8 cellular contexts compared by ENCODE assay signal in genomic region chr2:233209117-233209977, GRCh38. TPM values are rescaled to one million over a fixed set of nuclear protein-coding genes. Genes with fewer than 3 reads are reported as not detected.
A peak's percentile ranks its signal among the peaks of the same experiment; 100 is the strongest.
DNase-seq lines count a peak whose midpoint lies in the region; ATAC-seq, FAIRE-seq and TF ChIP-seq lines count a peak whose summit lies in the region.

No MANE protein-coding gene starts in this region.

- 21 to 75% methylated on average over 3 to 7 of the region's 11 CpGs for WGBS in gastroesophageal sphincter (ENCODE audit: low coverage in 1 of 2), 2 donors

- H3K9me3 ChIP-seq in gastroesophageal sphincter = no peaks in the 10 kb centered on the region

- no peak for FAIRE-seq in bronchial epithelial cell (lab: Jason Lieb, UNC)

- no peak overlapping the region for H3K4me3 ChIP-seq in bronchial epithelial cell (ENCODE audit: low read depth, low read length)
- H3K4me3 ChIP-seq in gastroesophageal sphincter = no peak overlapping the region

- no peak for ATAC-seq in left colon
- ATAC-seq in HG03159 (IDR thresholded peaks at IDR 0.05; ENCODE audit: unreplicated experiment) = no peak
- ATAC-seq in gastroesophageal sphincter = no peak

- peaks cover 7% of the 10 kb centered on the region for H3K36me3 ChIP-seq in bronchial epithelial cell (ENCODE audit: control insufficient read depth, insufficient read depth, low read length)
- H3K36me3 ChIP-seq in gastroesophageal sphincter = peaks cover 0 to 3% of the 10 kb centered on the region in 2 donors

- no peaks in the 10 kb centered on the region for H3K9me3 Mint-ChIP-seq in IgD-negative memory B cell

- TF ChIP-seq POLR2A in gastroesophageal sphincter (IDR thresholded peaks at IDR 0.05) = no peak

- TF ChIP-seq CTCF in bronchial epithelial cell (IDR thresholded peaks at IDR 0.05; ENCODE audit: insufficient read depth, low read length, severe bottlenecking) (no peak), gastroesophageal sphincter (IDR thresholded peaks at IDR 0.05) (no peak)

- intact Hi-C loops in left colon (cut with DNase I, micrococcal nuclease) = no loop called here

- H3K27me3 ChIP-seq in bronchial epithelial cell (ENCODE audit: control insufficient read depth, insufficient read depth, low read length) = peaks cover 3% of the 10 kb centered on the region
- H3K27me3 ChIP-seq in gastroesophageal sphincter = no peaks in the 10 kb centered on the region

- peaks cover 2% of the 10 kb centered on the region for H3K36me3 Mint-ChIP-seq in IgD-negative memory B cell

- TF ChIP-seq EP300 in gastroesophageal sphincter (IDR thresholded peaks at IDR 0.05) = no peak

- peaks cover 0 to 36% (median 19%) of the 10 kb centered on the region in 3 donors for H3K4me1 ChIP-seq in gastroesophageal sphincter

- peak overlapping the region in 1 of 4 donors; percentile 78 for H3K4me3 Mint-ChIP-seq in IgD-negative memory B cell

- DNase-seq in COLO829 (ENCODE audit: low spot score) (peak; percentile 24), bronchial epithelial cell (ENCODE audit: low read depth) (peak; percentile 57), middle frontal gyrus (ENCODE audit: extremely low spot score, low spot score) (peak; percentile 42), left colon (no peak), NOMO-1 treated with DMSO at 0.1 percent for 48 hours (lab: John Stamatoyannopoulos, UW; ENCODE audit: unreplicated experiment) (no peak)

- H3K4me1 Mint-ChIP-seq in IgD-negative memory B cell = peaks cover 4 to 8% (median 4%) of the 10 kb centered on the region in 3 donors

- H3K27ac ChIP-seq in gastroesophageal sphincter = peak overlapping the region in 2 of 4 donors; percentile 10 to 42

- H3K27me3 Mint-ChIP-seq in IgD-negative memory B cell = no peaks in the 10 kb centered on the region

- H3K27ac Mint-ChIP-seq in IgD-negative memory B cell = peak overlapping the region in 2 of 3 donors; percentile 1 to 67

RNA-seq across cellular contexts. Expression of gene ATG16L1, which starts 42.1 kb away (rescaled TPM):
- 11.2 TPM for polyA plus RNA-seq in IgD-negative memory B cell
- total RNA-seq in bronchial epithelial cell (33.2 and 36.6 TPM in 2 replicates), left colon (10 to 100 TPM; 34.5 to 36.2 TPM), gastroesophageal sphincter (10 to 100 TPM; 24.0 to 46.1 (median 33.8) TPM)

Comparison
In these comparisons a context has a peak if more than half of its experiments do, and no peak if none do; other contexts are left out.
1. DNase-seq: peak in COLO829 (single experiment), bronchial epithelial cell (single experiment) and middle frontal gyrus (single experiment); none in left colon (0 of 2) and NOMO-1 treated with DMSO at 0.1 percent for 48 hours (single experiment).